In the genomic region with DNA sequence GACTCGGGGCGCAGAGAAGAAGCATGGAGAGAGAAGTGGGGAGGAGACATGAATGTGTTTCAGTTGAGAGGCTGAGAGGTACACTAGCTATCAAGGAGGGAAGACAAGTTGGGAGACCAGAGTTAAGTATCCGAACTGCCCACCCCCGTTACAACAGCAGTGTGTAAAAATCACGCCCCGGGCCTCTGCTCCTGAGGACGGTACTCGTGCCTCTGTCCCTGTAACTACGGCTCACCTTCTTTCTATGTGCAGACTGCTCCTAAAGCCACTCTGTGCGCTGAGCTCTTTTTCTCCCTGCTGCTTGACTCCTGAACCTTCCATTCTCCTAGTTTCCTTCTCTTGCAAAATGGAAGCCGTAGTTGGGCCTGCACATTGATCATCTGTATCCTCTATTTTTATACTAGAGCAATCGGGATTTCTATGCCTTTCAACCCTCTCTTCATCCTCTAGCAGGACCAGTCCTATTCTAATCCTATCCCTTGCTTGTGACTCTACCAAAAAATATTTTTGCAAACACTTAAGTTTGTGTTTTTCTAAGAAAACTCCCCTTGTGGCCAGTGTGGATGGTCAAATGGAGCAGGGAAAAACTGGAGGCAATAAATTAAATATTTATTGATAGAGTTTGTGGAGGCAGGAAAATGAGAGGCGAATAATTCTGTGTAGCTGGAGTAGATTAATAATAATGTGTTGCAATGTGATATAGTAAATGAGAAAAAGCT, we compare ENCODE assay signal across 8 cellular contexts. TPM values are rescaled to one million over a fixed set of nuclear protein-coding genes. Genes with fewer than 3 reads are reported as not detected.
DNase-seq lines count a peak whose midpoint lies in the region; ATAC-seq and TF ChIP-seq lines count a peak whose summit lies in the region.

No MANE protein-coding gene starts in this region.

- intact Hi-C loops in activated naive CD4-positive, alpha-beta T cell treated with anti-CD3 and anti-CD28 coated beads for 36 hours (cut with micrococcal nuclease): loop anchor here (5.0 to 10.0 kb wide), 4 partner anchors 45 to 1035 kb away; partner anchors contain the start of gene POMP
- intact Hi-C loops in posterior vena cava (cut with DNase I): no loop called here

- H3K4me1 ChIP-seq in mucosa of rectum (ENCODE audit: control insufficient read depth in 2 of 2, insufficient read depth in 2 of 2, low read length in 2 of 2): peaks cover 27 to 35% of the 10 kb centered on the region in 2 donors

- DNase-seq in activated naive CD4-positive, alpha-beta T cell treated with anti-CD3 and anti-CD28 coated beads for 36 hours: peak; percentile 18
- no peak for DNase-seq in activated naive CD4-positive, alpha-beta T cell (lab: John Stamatoyannopoulos, UW)
- DNase-seq in NCI-H526 (lab: John Stamatoyannopoulos, UW) (peak; percentile 72 to 76), choroid plexus epithelial cell (ENCODE audit: low read depth) (peak; percentile 26), posterior vena cava (ENCODE audit: low spot score) (no peak), islet precursor cell (no peak)

- no peaks in the 10 kb centered on the region for H3K27me3 ChIP-seq in mucosa of rectum (ENCODE audit: control insufficient read depth in 2 of 2, insufficient read depth in 2 of 2, low read length in 2 of 2)

- H3K27ac ChIP-seq in mucosa of rectum (ENCODE audit: low read depth in 2 of 2, low read length in 2 of 2): peak overlapping the region; percentile 97 to 99

- H3K36me3 Mint-ChIP-seq in activated naive CD4-positive, alpha-beta T cell treated with anti-CD3 and anti-CD28 coated beads for 36 hours (ENCODE audit: low read depth): peaks cover 38% of the 10 kb centered on the region

- H3K9me3 Mint-ChIP-seq in activated naive CD4-positive, alpha-beta T cell treated with anti-CD3 and anti-CD28 coated beads for 36 hours: no peaks in the 10 kb centered on the region

- H3K27ac Mint-ChIP-seq in activated naive CD4-positive, alpha-beta T cell treated with anti-CD3 and anti-CD28 coated beads for 36 hours: peak overlapping the region; percentile 89

- no peak for ATAC-seq in HG03432 (IDR thresholded peaks at IDR 0.05; ENCODE audit: unreplicated experiment)

- CTCF ChIA-PET in activated naive CD4-positive, alpha-beta T cell treated with anti-CD3 and anti-CD28 coated beads for 36 hours (lab: Charles Lee): no interaction called here

- peak overlapping the region; percentile 94 for H3K4me3 Mint-ChIP-seq in activated naive CD4-positive, alpha-beta T cell treated with anti-CD3 and anti-CD28 coated beads for 36 hours

- H3K4me3 ChIP-seq in choroid plexus epithelial cell (ENCODE audit: low read depth, low read length) (peak overlapping the region; percentile 91), mucosa of rectum (ENCODE audit: low read length in 2 of 2) (peak overlapping the region; percentile 95 to 99)

- peaks cover 4 to 12% of the 10 kb centered on the region in 2 donors for H3K36me3 ChIP-seq in mucosa of rectum (ENCODE audit: control insufficient read depth in 2 of 2, insufficient read depth in 2 of 2, low read length in 2 of 2)

- TF ChIP-seq CTCF in choroid plexus epithelial cell (conservative IDR thresholded peaks at IDR 0.05; ENCODE audit: low read depth, low read length): peak; percentile 47

- H3K9ac ChIP-seq in mucosa of rectum (ENCODE audit: low read depth in 1 of 2, low read length in 2 of 2): peak overlapping the region; percentile 95

- no peaks in the 10 kb centered on the region for H3K27me3 Mint-ChIP-seq in activated naive CD4-positive, alpha-beta T cell treated with anti-CD3 and anti-CD28 coated beads for 36 hours (ENCODE audit: low read depth)

- H3K9me3 ChIP-seq in mucosa of rectum (ENCODE audit: control insufficient read depth in 2 of 2, low read length in 2 of 2): no peaks in the 10 kb centered on the region

- peaks cover 61% of the 10 kb centered on the region for H3K4me1 Mint-ChIP-seq in activated naive CD4-positive, alpha-beta T cell treated with anti-CD3 and anti-CD28 coated beads for 36 hours (ENCODE audit: low read depth)

RNA-seq across cellular contexts. Expression of gene POLR1D, which starts 0.6 kb away (rescaled TPM):
- 100 to 1,000 TPM; 132 to 142 TPM for total RNA-seq in activated naive CD4-positive, alpha-beta T cell treated with anti-CD3 and anti-CD28 coated beads for 36 hours
- 10 to 100 TPM; 53.2 to 56.5 TPM for total RNA-seq in posterior vena cava

RNA-seq across cellular contexts. Expression of gene LNX2, which starts 1.9 kb away (rescaled TPM):
- total RNA-seq in activated naive CD4-positive, alpha-beta T cell treated with anti-CD3 and anti-CD28 coated beads for 36 hours: 1 to 10 TPM; 5.8 to 6.4 TPM
- total RNA-seq in posterior vena cava: 1 to 10 TPM; 4.9 to 7.6 TPM

Comparison
In these comparisons a context has a peak if more than half of its experiments do, and no peak if none do; other contexts are left out.
1. DNase-seq: peak in activated naive CD4-positive, alpha-beta T cell treated with anti-CD3 and anti-CD28 coated beads for 36 hours (single experiment), NCI-H526 (2 of 2) and choroid plexus epithelial cell (single experiment); none in activated naive CD4-positive, alpha-beta T cell (0 of 4), posterior vena cava (single experiment) and islet precursor cell (single experiment).